ENCODE assay signal across 17 cellular contexts in genomic region chr3:188853896-188854295, GRCh38.
A peak's percentile ranks its signal among the peaks of the same experiment; 100 is the strongest.
DNase-seq lines count a peak whose midpoint lies in the region; ATAC-seq and TF ChIP-seq lines count a peak whose summit lies in the region.
"Had no signal": no experiment of that assay in that cellular context is flagged by ENCODE, and none has a peak within 500 bp of the region (broad histone marks: within the 10 kb centered on the region; RNA-seq: fewer than 3 reads in every experiment).

No MANE protein-coding gene starts in this region.

- H3K4me3 Mint-ChIP-seq in activated T-cell treated with anti-CD3 and anti-CD28 coated beads, Interleukin-2, amount 50 U/mL, for 4 hours, result no peak overlapping the region
- H3K4me3 Mint-ChIP-seq: activated CD8-positive, alpha-beta memory T cell treated with anti-CD3 and anti-CD28 coated beads, Interleukin-2, amount 10 ng/mL, durations not matched to agents 7 days and 5 days; GM23338; stimulated activated memory B cell treated with anti-CD40 and anti-IgM and Interleukin-4, amounts not matched to agents 10 μg/mL and 1 μg/mL and 100 μg/mL, for 72 hours had no signal

- H3K36me3 ChIP-seq in RWPE2 (ENCODE audit: low read depth) (no peaks in the 10 kb centered on the region), esophagus muscularis mucosa (no peaks in the 10 kb centered on the region), suprapubic skin (no peaks in the 10 kb centered on the region)

- peaks cover 14% of the 10 kb centered on the region for H3K36me3 Mint-ChIP-seq in activated T-cell treated with anti-CD3 and anti-CD28 coated beads, Interleukin-2, amount 50 U/mL, for 4 hours (ENCODE audit: insufficient read depth)
- H3K36me3 Mint-ChIP-seq: activated CD8-positive, alpha-beta memory T cell treated with anti-CD3 and anti-CD28 coated beads, Interleukin-2, amount 10 ng/mL, durations not matched to agents 7 days and 5 days had no signal

- intact Hi-C loops in esophagus muscularis mucosa (cut with DNase I), result no loop called here

- no peak overlapping the region for H3K4me3 ChIP-seq in RWPE2 (ENCODE audit: severe bottlenecking)
- no peak overlapping the region for H3K4me3 ChIP-seq in esophagus muscularis mucosa
- no peak overlapping the region for H3K4me3 ChIP-seq in suprapubic skin
- H3K4me3 ChIP-seq: GM23338 had no signal

- no peak for DNase-seq in RWPE2 (ENCODE audit: low spot score)
- no peak for DNase-seq in esophagus muscularis mucosa (ENCODE audit: extremely low spot score)
- DNase-seq in suprapubic skin (ENCODE audit: low spot score in 2 of 2), result no peak
- DNase-seq in cortex of kidney (lab: John Stamatoyannopoulos, UW), result no peak
- no peak for DNase-seq in activated T-cell treated with anti-CD3 and anti-CD28 coated beads, Interleukin-2, amount 50 U/mL, for 4 hours
- no peak for DNase-seq in NCI-H2081 treated with DMSO at 0.1 percent for 48 hours (lab: John Stamatoyannopoulos, UW)
- DNase-seq: activated CD8-positive, alpha-beta memory T cell treated with anti-CD3 and anti-CD28 coated beads, Interleukin-2, amount 10 ng/mL, durations not matched to agents 7 days and 5 days; effector CD4-positive, alpha-beta T cell; mesendoderm; NCI-H1930; stimulated activated CD4-positive, alpha-beta T cell treated with anti-CD3 and anti-CD28 coated beads, Interleukin-4, amount 100 ng/mL, for 24 hours had no signal

- no peaks in the 10 kb centered on the region for H3K4me1 Mint-ChIP-seq in activated T-cell treated with anti-CD3 and anti-CD28 coated beads, Interleukin-2, amount 50 U/mL, for 4 hours (ENCODE audit: low read depth)
- H3K4me1 Mint-ChIP-seq: activated CD8-positive, alpha-beta memory T cell treated with anti-CD3 and anti-CD28 coated beads, Interleukin-2, amount 10 ng/mL, durations not matched to agents 7 days and 5 days; GM23338; stimulated activated memory B cell treated with anti-CD40 and anti-IgM and Interleukin-4, amounts not matched to agents 10 μg/mL and 1 μg/mL and 100 μg/mL, for 72 hours had no signal

- peaks cover 17% of the 10 kb centered on the region for H3K4me1 ChIP-seq in RWPE2 (ENCODE audit: insufficient read depth, poor library complexity, severe bottlenecking)
- peaks cover 25 to 53% (median 42%) of the 10 kb centered on the region in 4 donors for H3K4me1 ChIP-seq in esophagus muscularis mucosa
- H3K4me1 ChIP-seq in suprapubic skin, result peaks cover 36% of the 10 kb centered on the region

- no peak for ATAC-seq in RWPE2 (ENCODE audit: low read depth)
- no peak for ATAC-seq in GM19452 (IDR thresholded peaks at IDR 0.05; ENCODE audit: unreplicated experiment)
- no peak for ATAC-seq in activated T-cell treated with anti-CD3 and anti-CD28 coated beads, Interleukin-2, amount 50 U/mL, for 4 hours
- ATAC-seq: activated CD8-positive, alpha-beta memory T cell treated with anti-CD3 and anti-CD28 coated beads, Interleukin-2, amount 10 ng/mL, durations not matched to agents 7 days and 5 days; GM23338; stimulated activated memory B cell treated with anti-CD40 and anti-IgM and Interleukin-4, amounts not matched to agents 10 μg/mL and 1 μg/mL and 100 μg/mL, for 72 hours had no signal

- H3K27me3 ChIP-seq in RWPE2 (ENCODE audit: insufficient read depth, poor library complexity, severe bottlenecking) (no peaks in the 10 kb centered on the region), esophagus muscularis mucosa (no peaks in the 10 kb centered on the region), layer of hippocampus (ENCODE audit: control insufficient read depth, insufficient read depth, low read length) (no peaks in the 10 kb centered on the region), suprapubic skin (no peaks in the 10 kb centered on the region)

- H3K27me3 Mint-ChIP-seq in activated T-cell treated with anti-CD3 and anti-CD28 coated beads, Interleukin-2, amount 50 U/mL, for 4 hours (ENCODE audit: low read depth), result no peaks in the 10 kb centered on the region
- H3K27me3 Mint-ChIP-seq: activated CD8-positive, alpha-beta memory T cell treated with anti-CD3 and anti-CD28 coated beads, Interleukin-2, amount 10 ng/mL, durations not matched to agents 7 days and 5 days; progenitor cell of endocrine pancreas; stimulated activated memory B cell treated with anti-CD40 and anti-IgM and Interleukin-4, amounts not matched to agents 10 μg/mL and 1 μg/mL and 100 μg/mL, for 72 hours had no signal

- TF ChIP-seq EP300 in esophagus muscularis mucosa (IDR thresholded peaks at IDR 0.05), result no peak
- TF ChIP-seq EP300 in suprapubic skin (IDR thresholded peaks at IDR 0.05), result no peak

- TF ChIP-seq CTCF in RWPE2 (IDR thresholded peaks at IDR 0.05; ENCODE audit: poor library complexity, severe bottlenecking), result no peak
- TF ChIP-seq CTCF in esophagus muscularis mucosa (IDR thresholded peaks at IDR 0.05), result no peak
- no peak for TF ChIP-seq CTCF in suprapubic skin (IDR thresholded peaks at IDR 0.05)

- 59% methylated on average over 1 of the region's 1 CpG for WGBS in esophagus muscularis mucosa
- WGBS in suprapubic skin, result 25% methylated on average over 1 of the region's 1 CpG

- TF ChIP-seq POLR2A in esophagus muscularis mucosa (IDR thresholded peaks at IDR 0.05; ENCODE audit: low read depth), result no peak
- no peak for TF ChIP-seq POLR2A in suprapubic skin (IDR thresholded peaks at IDR 0.05)

- peaks cover 4% of the 10 kb centered on the region for H3K9me3 Mint-ChIP-seq in activated T-cell treated with anti-CD3 and anti-CD28 coated beads, Interleukin-2, amount 50 U/mL, for 4 hours
- H3K9me3 Mint-ChIP-seq: GM23338; stimulated activated memory B cell treated with anti-CD40 and anti-IgM and Interleukin-4, amounts not matched to agents 10 μg/mL and 1 μg/mL and 100 μg/mL, for 72 hours had no signal

- peak overlapping the region; percentile 79 for H3K27ac ChIP-seq in RWPE2 (ENCODE audit: poor library complexity, severe bottlenecking)
- peak overlapping the region; percentile 38 to 70 (median 56) for H3K27ac ChIP-seq in esophagus muscularis mucosa (replicated peaks in 1 of 4)
- H3K27ac ChIP-seq in layer of hippocampus (ENCODE audit: low read depth, low read length), result peak overlapping the region; percentile 32
- peak overlapping the region; percentile 93 for H3K27ac ChIP-seq in suprapubic skin
- H3K27ac ChIP-seq: C4-2B had no signal

- H3K9me3 ChIP-seq in RWPE2 (ENCODE audit: severe bottlenecking) (peaks cover 2% of the 10 kb centered on the region), esophagus muscularis mucosa (no peaks in the 10 kb centered on the region), suprapubic skin (no peaks in the 10 kb centered on the region)

Comparison
In these comparisons a context has a peak if more than half of its experiments do, and no peak if none do; other contexts are left out.
1. H3K27ac ChIP-seq: peak in every context shown above with its lines; median percentile 93 in suprapubic skin; 79 in RWPE2; 56 in esophagus muscularis mucosa; 32 in layer of hippocampus.